In genomic region chr6:154675602-154676088, GRCh38 we compare ENCODE assay signal across 1 cellular context.
A peak's percentile ranks its signal among the peaks of the same experiment; 100 is the strongest.
TF ChIP-seq lines count a peak whose summit lies in the region.

No MANE protein-coding gene starts in this region.

TF ChIP-seq in HepG2, 621 proteins besides CTCF, POLR2A, EP300 and RAD21 (continued from another document and continues in another):
- TF ChIP-seq ATM (IDR thresholded peaks at IDR 0.05; ENCODE audit: borderline replicate concordance) (no peak), ZNF543 (CRISPR knock-in tag; IDR thresholded peaks at IDR 0.05) (no peak), ZNF484 (CRISPR knock-in tag; IDR thresholded peaks at IDR 0.05; ENCODE audit: borderline replicate concordance, low read depth) (no peak), ZNF136 (CRISPR knock-in tag; IDR thresholded peaks at IDR 0.05; ENCODE audit: low read depth) (no peak), ZNF660 (CRISPR knock-in tag; IDR thresholded peaks at IDR 0.05; ENCODE audit: borderline replicate concordance, low read depth) (no peak), ZNF468 (CRISPR knock-in tag; IDR thresholded peaks at IDR 0.05) (no peak), CSRNP1 (CRISPR knock-in tag; IDR thresholded peaks at IDR 0.05) (no peak), ZBTB7A (CRISPR knock-in tag; IDR thresholded peaks at IDR 0.05) (no peak), KLF16 (CRISPR knock-in tag; IDR thresholded peaks at IDR 0.05) (peak in 1 of 2 experiments; percentile 94; a peak in 2 of 4 replicates), MYC (CRISPR knock-in tag; IDR thresholded peaks at IDR 0.05; ENCODE audit: borderline replicate concordance) (no peak), JUND (CRISPR knock-in tag; IDR thresholded peaks at IDR 0.05) (no peak), ZFP36 (IDR thresholded peaks at IDR 0.05; ENCODE audit: borderline replicate concordance, low read depth, low read length, partially characterized antibody) (peak; percentile 53), ZHX1 (CRISPR knock-in tag; IDR thresholded peaks at IDR 0.05; ENCODE audit: low read depth) (no peak), KLF6 (CRISPR knock-in tag; IDR thresholded peaks at IDR 0.05) (peak; percentile 80; the same call in 1 of the 2 replicates), MBNL3 (CRISPR knock-in tag; conservative IDR thresholded peaks at IDR 0.05) (no peak), ZBTB21 (CRISPR knock-in tag; IDR thresholded peaks at IDR 0.05) (no peak), ZBTB44 (CRISPR knock-in tag; IDR thresholded peaks at IDR 0.05) (no peak), ZNF891 (CRISPR knock-in tag; IDR thresholded peaks at IDR 0.05) (no peak), HMGA1 (CRISPR knock-in tag; conservative IDR thresholded peaks at IDR 0.05) (no peak), ZNF343 (CRISPR knock-in tag; IDR thresholded peaks at IDR 0.05) (no peak), KMT2A (CRISPR knock-in tag; IDR thresholded peaks at IDR 0.05) (no peak), ZFAT (CRISPR knock-in tag; conservative IDR thresholded peaks at IDR 0.05) (no peak)
- TF ChIP-seq, protein P1, sequence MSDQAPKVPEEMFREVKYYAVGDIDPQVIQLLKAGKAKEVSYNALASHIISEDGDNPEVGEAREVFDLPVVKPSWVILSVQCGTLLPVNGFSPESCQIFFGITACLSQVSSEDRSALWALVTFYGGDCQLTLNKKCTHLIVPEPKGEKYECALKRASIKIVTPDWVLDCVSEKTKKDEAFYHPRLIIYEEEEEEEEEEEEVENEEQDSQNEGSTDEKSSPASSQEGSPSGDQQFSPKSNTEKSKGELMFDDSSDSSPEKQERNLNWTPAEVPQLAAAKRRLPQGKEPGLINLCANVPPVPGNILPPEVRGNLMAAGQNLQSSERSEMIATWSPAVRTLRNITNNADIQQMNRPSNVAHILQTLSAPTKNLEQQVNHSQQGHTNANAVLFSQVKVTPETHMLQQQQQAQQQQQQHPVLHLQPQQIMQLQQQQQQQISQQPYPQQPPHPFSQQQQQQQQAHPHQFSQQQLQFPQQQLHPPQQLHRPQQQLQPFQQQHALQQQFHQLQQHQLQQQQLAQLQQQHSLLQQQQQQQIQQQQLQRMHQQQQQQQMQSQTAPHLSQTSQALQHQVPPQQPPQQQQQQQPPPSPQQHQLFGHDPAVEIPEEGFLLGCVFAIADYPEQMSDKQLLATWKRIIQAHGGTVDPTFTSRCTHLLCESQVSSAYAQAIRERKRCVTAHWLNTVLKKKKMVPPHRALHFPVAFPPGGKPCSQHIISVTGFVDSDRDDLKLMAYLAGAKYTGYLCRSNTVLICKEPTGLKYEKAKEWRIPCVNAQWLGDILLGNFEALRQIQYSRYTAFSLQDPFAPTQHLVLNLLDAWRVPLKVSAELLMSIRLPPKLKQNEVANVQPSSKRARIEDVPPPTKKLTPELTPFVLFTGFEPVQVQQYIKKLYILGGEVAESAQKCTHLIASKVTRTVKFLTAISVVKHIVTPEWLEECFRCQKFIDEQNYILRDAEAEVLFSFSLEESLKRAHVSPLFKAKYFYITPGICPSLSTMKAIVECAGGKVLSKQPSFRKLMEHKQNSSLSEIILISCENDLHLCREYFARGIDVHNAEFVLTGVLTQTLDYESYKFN (CRISPR knock-in tag; conservative IDR thresholded peaks at IDR 0.05) = 0 out of 2 replicates have a peak, but pooled peaks have one; percentile 13
- TF ChIP-seq, protein P2, sequence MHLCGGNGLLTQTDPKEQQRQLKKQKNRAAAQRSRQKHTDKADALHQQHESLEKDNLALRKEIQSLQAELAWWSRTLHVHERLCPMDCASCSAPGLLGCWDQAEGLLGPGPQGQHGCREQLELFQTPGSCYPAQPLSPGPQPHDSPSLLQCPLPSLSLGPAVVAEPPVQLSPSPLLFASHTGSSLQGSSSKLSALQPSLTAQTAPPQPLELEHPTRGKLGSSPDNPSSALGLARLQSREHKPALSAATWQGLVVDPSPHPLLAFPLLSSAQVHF (CRISPR knock-in tag; IDR thresholded peaks at IDR 0.05) = no peak
- TF ChIP-seq, protein P3, sequence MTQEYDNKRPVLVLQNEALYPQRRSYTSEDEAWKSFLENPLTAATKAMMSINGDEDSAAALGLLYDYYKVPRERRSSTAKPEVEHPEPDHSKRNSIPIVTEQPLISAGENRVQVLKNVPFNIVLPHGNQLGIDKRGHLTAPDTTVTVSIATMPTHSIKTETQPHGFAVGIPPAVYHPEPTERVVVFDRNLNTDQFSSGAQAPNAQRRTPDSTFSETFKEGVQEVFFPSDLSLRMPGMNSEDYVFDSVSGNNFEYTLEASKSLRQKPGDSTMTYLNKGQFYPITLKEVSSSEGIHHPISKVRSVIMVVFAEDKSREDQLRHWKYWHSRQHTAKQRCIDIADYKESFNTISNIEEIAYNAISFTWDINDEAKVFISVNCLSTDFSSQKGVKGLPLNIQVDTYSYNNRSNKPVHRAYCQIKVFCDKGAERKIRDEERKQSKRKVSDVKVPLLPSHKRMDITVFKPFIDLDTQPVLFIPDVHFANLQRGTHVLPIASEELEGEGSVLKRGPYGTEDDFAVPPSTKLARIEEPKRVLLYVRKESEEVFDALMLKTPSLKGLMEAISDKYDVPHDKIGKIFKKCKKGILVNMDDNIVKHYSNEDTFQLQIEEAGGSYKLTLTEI (CRISPR knock-in tag; conservative IDR thresholded peaks at IDR 0.05) = no peak
- TF ChIP-seq, protein P4, sequence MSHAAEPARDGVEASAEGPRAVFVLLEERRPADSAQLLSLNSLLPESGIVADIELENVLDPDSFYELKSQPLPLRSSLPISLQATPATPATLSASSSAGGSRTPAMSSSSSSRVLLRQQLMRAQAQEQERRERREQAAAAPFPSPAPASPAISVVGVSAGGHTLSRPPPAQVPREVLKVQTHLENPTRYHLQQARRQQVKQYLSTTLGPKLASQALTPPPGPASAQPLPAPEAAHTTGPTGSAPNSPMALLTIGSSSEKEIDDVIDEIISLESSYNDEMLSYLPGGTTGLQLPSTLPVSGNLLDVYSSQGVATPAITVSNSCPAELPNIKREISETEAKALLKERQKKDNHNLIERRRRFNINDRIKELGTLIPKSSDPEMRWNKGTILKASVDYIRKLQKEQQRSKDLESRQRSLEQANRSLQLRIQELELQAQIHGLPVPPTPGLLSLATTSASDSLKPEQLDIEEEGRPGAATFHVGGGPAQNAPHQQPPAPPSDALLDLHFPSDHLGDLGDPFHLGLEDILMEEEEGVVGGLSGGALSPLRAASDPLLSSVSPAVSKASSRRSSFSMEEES (CRISPR knock-in tag; IDR thresholded peaks at IDR 0.05) = peak; percentile 68; the same call in 1 of the 2 replicates
- TF ChIP-seq, protein P5, sequence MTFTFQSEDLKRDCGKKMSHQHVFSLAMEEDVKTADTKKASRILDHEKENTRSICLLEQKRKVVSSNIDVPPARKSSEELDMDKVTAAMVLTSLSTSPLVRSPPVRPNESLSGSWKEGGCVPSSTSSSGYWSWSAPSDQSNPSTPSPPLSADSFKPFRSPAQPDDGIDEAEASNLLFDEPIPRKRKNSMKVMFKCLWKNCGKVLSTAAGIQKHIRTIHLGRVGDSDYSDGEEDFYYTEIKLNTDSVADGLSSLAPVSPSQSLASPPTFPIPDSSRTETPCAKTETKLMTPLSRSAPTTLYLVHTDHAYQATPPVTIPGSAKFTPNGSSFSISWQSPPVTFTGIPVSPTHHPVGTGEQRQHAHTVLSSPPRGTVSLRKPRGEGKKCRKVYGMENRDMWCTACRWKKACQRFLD (CRISPR knock-in tag; IDR thresholded peaks at IDR 0.05; ENCODE audit: borderline replicate concordance) = no peak
- TF ChIP-seq, protein P6, sequence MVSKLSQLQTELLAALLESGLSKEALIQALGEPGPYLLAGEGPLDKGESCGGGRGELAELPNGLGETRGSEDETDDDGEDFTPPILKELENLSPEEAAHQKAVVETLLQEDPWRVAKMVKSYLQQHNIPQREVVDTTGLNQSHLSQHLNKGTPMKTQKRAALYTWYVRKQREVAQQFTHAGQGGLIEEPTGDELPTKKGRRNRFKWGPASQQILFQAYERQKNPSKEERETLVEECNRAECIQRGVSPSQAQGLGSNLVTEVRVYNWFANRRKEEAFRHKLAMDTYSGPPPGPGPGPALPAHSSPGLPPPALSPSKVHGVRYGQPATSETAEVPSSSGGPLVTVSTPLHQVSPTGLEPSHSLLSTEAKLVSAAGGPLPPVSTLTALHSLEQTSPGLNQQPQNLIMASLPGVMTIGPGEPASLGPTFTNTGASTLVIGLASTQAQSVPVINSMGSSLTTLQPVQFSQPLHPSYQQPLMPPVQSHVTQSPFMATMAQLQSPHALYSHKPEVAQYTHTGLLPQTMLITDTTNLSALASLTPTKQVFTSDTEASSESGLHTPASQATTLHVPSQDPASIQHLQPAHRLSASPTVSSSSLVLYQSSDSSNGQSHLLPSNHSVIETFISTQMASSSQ (IDR thresholded peaks at IDR 0.05; ENCODE audit: low read depth) = no peak
- TF ChIP-seq, protein P6 (CRISPR knock-in tag; IDR thresholded peaks at IDR 0.05; ENCODE audit: borderline replicate concordance) = no peak
- TF ChIP-seq, protein P7, sequence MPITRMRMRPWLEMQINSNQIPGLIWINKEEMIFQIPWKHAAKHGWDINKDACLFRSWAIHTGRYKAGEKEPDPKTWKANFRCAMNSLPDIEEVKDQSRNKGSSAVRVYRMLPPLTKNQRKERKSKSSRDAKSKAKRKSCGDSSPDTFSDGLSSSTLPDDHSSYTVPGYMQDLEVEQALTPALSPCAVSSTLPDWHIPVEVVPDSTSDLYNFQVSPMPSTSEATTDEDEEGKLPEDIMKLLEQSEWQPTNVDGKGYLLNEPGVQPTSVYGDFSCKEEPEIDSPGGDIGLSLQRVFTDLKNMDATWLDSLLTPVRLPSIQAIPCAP (CRISPR knock-in tag; IDR thresholded peaks at IDR 0.05; ENCODE audit: low read depth) = no peak
